Comparison of ENCODE assay signal across 1 cellular context in genomic region chr3:122394173-122394572, GRCh38.
TF ChIP-seq lines count a peak whose summit lies in the region.

No MANE protein-coding gene starts in this region.

TF ChIP-seq in HEK293, 187 proteins besides CTCF, POLR2A, EP300 and RAD21:
- TF ChIP-seq ZNF324 (tag by site-specific recombination; IDR thresholded peaks at IDR 0.05) = no peak
- TF ChIP-seq, protein P1, sequence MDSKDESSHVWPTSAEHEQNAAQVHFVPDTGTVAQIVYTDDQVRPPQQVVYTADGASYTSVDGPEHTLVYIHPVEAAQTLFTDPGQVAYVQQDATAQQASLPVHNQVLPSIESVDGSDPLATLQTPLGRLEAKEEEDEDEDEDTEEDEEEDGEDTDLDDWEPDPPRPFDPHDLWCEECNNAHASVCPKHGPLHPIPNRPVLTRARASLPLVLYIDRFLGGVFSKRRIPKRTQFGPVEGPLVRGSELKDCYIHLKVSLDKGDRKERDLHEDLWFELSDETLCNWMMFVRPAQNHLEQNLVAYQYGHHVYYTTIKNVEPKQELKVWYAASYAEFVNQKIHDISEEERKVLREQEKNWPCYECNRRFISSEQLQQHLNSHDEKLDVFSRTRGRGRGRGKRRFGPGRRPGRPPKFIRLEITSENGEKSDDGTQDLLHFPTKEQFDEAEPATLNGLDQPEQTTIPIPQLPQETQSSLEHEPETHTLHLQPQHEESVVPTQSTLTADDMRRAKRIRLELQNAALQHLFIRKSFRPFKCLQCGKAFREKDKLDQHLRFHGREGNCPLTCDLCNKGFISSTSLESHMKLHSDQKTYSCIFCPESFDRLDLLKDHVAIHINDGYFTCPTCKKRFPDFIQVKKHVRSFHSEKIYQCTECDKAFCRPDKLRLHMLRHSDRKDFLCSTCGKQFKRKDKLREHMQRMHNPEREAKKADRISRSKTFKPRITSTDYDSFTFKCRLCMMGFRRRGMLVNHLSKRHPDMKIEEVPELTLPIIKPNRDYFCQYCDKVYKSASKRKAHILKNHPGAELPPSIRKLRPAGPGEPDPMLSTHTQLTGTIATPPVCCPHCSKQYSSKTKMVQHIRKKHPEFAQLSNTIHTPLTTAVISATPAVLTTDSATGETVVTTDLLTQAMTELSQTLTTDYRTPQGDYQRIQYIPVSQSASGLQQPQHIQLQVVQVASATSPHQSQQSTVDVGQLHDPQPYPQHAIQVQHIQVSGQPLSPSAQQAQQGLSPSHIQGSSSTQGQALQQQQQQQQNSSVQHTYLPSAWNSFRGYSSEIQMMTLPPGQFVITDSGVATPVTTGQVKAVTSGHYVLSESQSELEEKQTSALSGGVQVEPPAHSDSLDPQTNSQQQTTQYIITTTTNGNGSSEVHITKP (tag by site-specific recombination; IDR thresholded peaks at IDR 0.05) = peak; percentile 37; the same call in 1 of the 2 replicates
